Comparison of ENCODE assay signal across 19 cellular contexts in the genomic region with DNA sequence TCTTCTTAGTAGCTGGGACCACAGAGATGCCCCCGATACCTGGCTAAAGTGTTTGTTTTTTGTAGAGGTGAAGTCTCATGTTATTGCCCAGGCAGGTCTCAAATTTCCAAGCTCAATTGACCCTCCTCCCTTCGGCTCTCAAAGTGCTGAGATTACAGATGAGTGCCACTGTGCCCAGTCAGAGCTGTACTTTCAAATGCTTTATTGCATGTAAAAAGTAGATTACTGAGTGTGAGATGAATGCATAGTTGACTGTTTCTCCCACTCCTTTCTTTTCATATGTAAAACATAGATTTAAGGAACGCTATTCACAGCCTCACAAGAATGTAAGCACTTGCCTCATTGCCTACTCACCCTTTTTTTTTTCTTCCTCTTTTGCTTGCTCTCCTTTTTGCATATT.
"Had no signal": no experiment of that assay in that cellular context is flagged by ENCODE, and none has a peak within 500 bp of the region (broad histone marks: within the 10 kb centered on the region; RNA-seq: fewer than 3 reads in every experiment).

No MANE protein-coding gene starts in this region.

- H3K36me3 Mint-ChIP-seq: activated CD8-positive, alpha-beta memory T cell treated with anti-CD3 and anti-CD28 coated beads, Interleukin-2, amount 10 ng/mL, durations not matched to agents 7 days and 5 days; activated naive CD8-positive, alpha-beta T cell; stimulated activated naive B cell treated with anti-CD40 and anti-IgM and Interleukin-4, amounts not matched to agents 10 μg/mL and 1 μg/mL and 100 μg/mL, for 72 hours had no signal

- H3K4me1 ChIP-seq: left ventricle myocardium inferior, sigmoid colon had no signal

- H3K4me1 Mint-ChIP-seq: activated CD8-positive, alpha-beta memory T cell treated with anti-CD3 and anti-CD28 coated beads, Interleukin-2, amount 10 ng/mL, durations not matched to agents 7 days and 5 days; nephron; stimulated activated naive B cell treated with anti-CD40 and anti-IgM and Interleukin-4, amounts not matched to agents 10 μg/mL and 1 μg/mL and 100 μg/mL, for 72 hours; T-helper 17 cell had no signal

- H3K27me3 ChIP-seq: sigmoid colon had no signal

- H3K9me3 Mint-ChIP-seq: activated T-cell treated with anti-CD3 and anti-CD28 coated beads, Interleukin-2, amount 50 U/mL, for 4 hours had no signal

- H3K4me3 Mint-ChIP-seq: activated CD8-positive, alpha-beta memory T cell treated with anti-CD3 and anti-CD28 coated beads, Interleukin-2, amount 10 ng/mL, durations not matched to agents 7 days and 5 days; activated naive CD8-positive, alpha-beta T cell; activated T-cell treated with anti-CD3 and anti-CD28 coated beads, Interleukin-2, amount 50 U/mL, for 4 hours; nephron; stimulated activated naive B cell treated with anti-CD40 and anti-IgM and Interleukin-4, amounts not matched to agents 10 μg/mL and 1 μg/mL and 100 μg/mL, for 72 hours; T-helper 17 cell; type B pancreatic cell had no signal

- H3K27me3 Mint-ChIP-seq: activated CD8-positive, alpha-beta memory T cell treated with anti-CD3 and anti-CD28 coated beads, Interleukin-2, amount 10 ng/mL, durations not matched to agents 7 days and 5 days; activated naive CD8-positive, alpha-beta T cell; stimulated activated naive B cell treated with anti-CD40 and anti-IgM and Interleukin-4, amounts not matched to agents 10 μg/mL and 1 μg/mL and 100 μg/mL, for 72 hours; T-helper 17 cell; type B pancreatic cell had no signal

- H3K27ac Mint-ChIP-seq: activated CD8-positive, alpha-beta memory T cell treated with anti-CD3 and anti-CD28 coated beads, Interleukin-2, amount 10 ng/mL, durations not matched to agents 7 days and 5 days; activated naive CD8-positive, alpha-beta T cell; nephron; stimulated activated naive B cell treated with anti-CD40 and anti-IgM and Interleukin-4, amounts not matched to agents 10 μg/mL and 1 μg/mL and 100 μg/mL, for 72 hours; T-helper 17 cell; type B pancreatic cell had no signal

- H3K27ac ChIP-seq: left ventricle myocardium inferior, sigmoid colon had no signal

- H3K4me3 ChIP-seq: left ventricle myocardium inferior, sigmoid colon had no signal

- H3K9me3 ChIP-seq: sigmoid colon had no signal

- H3K36me3 ChIP-seq: left ventricle myocardium inferior, sigmoid colon had no signal

- DNase-seq: activated CD4-positive, alpha-beta T cell treated with anti-CD3 and anti-CD28 coated beads, Interleukin-2, amount 50 U/mL, for 48 hours; activated CD8-positive, alpha-beta memory T cell treated with anti-CD3 and anti-CD28 coated beads, Interleukin-2, amount 10 ng/mL, durations not matched to agents 7 days and 5 days; activated gamma-delta T cell; activated T-cell treated with anti-CD3 and anti-CD28 coated beads, Interleukin-2, amount 50 U/mL, for 4 hours; cerebellar nuclear complex; dermis blood vessel endothelial cell; hypothalamus; left ventricle myocardium inferior; mesenchymal stem cell; sigmoid colon; stimulated activated CD4-positive, alpha-beta T cell treated with anti-CD3 and anti-CD28 coated beads, Interleukin-2, amount 100 ng/mL, for 24 hours; stimulated activated naive B cell treated with anti-CD40 and anti-IgM and Interleukin-4, amounts not matched to agents 10 μg/mL and 1 μg/mL and 100 μg/mL, for 72 hours; substantia nigra; T-helper 17 cell had no signal

- ATAC-seq: activated CD4-positive, CD25-positive, alpha-beta regulatory T cell treated with anti-CD3 and anti-CD28 coated beads, Interleukin-2, amount 50 U/mL, for 24 hours; activated CD8-positive, alpha-beta memory T cell treated with anti-CD3 and anti-CD28 coated beads, Interleukin-2, amount 10 ng/mL, durations not matched to agents 7 days and 5 days; activated T-cell treated with anti-CD3 and anti-CD28 coated beads, Interleukin-2, amount 50 U/mL, for 4 hours; esophagus mucosa; stimulated activated naive B cell treated with anti-CD40 and anti-IgM and Interleukin-4, amounts not matched to agents 10 μg/mL and 1 μg/mL and 100 μg/mL, for 72 hours; T-helper 17 cell had no signal
